Comparison of ENCODE assay signal across 8 cellular contexts in genomic region chr19:2782936-2783780, GRCh38. TPM values are rescaled to one million over a fixed set of nuclear protein-coding genes. Genes with fewer than 3 reads are reported as not detected.
DNase-seq lines count a peak whose midpoint lies in the region; ATAC-seq and TF ChIP-seq lines count a peak whose summit lies in the region.

SGTA (minus strand) TSS chr19:2783273; CDS start chr19:2769068, 14,205 bp downstream.

- peak; percentile 85 for ATAC-seq in activated T-helper 17 cell treated with anti-CD3 and anti-CD28 coated beads, Interleukin-2, amount 50 U/mL, for 72 hours (replicated peaks)
- ATAC-seq in naive thymus-derived CD4-positive, alpha-beta T cell: peak; percentile 73
- peak; percentile 86 to 88 for ATAC-seq in stimulated activated naive B cell treated with anti-CD40 and anti-IgM and Interleukin-4, amounts not matched to agents 10 μg/mL and 1 μg/mL and 100 μg/mL, for 72 hours (replicated peaks)

- DNase-seq in ELF-1 (ENCODE audit: low read depth, low spot score) (peak; percentile 100), GOT3 (lab: John Stamatoyannopoulos, UW) (peak; percentile 94), LNCaP clone FGC (ENCODE audit: low read depth) (peak; percentile 99), RWPE1 (ENCODE audit: low spot score) (peak; percentile 97), fibroblast of lung (ENCODE audit: low read depth in 2 of 2) (peak; percentile 99)
- peak; percentile 82 to 97 (median 95) for DNase-seq in naive thymus-derived CD4-positive, alpha-beta T cell
- peak; percentile 98 for DNase-seq in stimulated activated naive B cell treated with anti-CD40 and anti-IgM and Interleukin-4, amounts not matched to agents 10 μg/mL and 1 μg/mL and 100 μg/mL, for 72 hours

- H4K20me1 ChIP-seq in fibroblast of lung (ENCODE audit: control insufficient read depth, extremely low read depth, insufficient read depth, low read length): no peaks in the 10 kb centered on the region

- no peaks in the 10 kb centered on the region for H3K36me3 ChIP-seq in fibroblast of lung (ENCODE audit: control insufficient read depth, insufficient read depth, low read length)
- H3K36me3 ChIP-seq in naive thymus-derived CD4-positive, alpha-beta T cell (ENCODE audit: control insufficient read depth in 2 of 3, insufficient read depth in 3 of 3, low read length in 3 of 3): peaks cover 0 to 9% (median 0%) of the 10 kb centered on the region in 3 experiments

- no peaks in the 10 kb centered on the region for H3K9me3 Mint-ChIP-seq in activated T-helper 17 cell treated with anti-CD3 and anti-CD28 coated beads, Interleukin-2, amount 50 U/mL, for 72 hours
- no peaks in the 10 kb centered on the region for H3K9me3 Mint-ChIP-seq in naive thymus-derived CD4-positive, alpha-beta T cell
- H3K9me3 Mint-ChIP-seq in stimulated activated naive B cell treated with anti-CD40 and anti-IgM and Interleukin-4, amounts not matched to agents 10 μg/mL and 1 μg/mL and 100 μg/mL, for 72 hours: no peaks in the 10 kb centered on the region

- H3K4me1 ChIP-seq in fibroblast of lung (ENCODE audit: control insufficient read depth, extremely low read depth, insufficient read depth, low read length): peaks cover 8% of the 10 kb centered on the region
- H3K4me1 ChIP-seq in naive thymus-derived CD4-positive, alpha-beta T cell (ENCODE audit: control insufficient read depth in 2 of 2, insufficient read depth in 2 of 2, low read length in 2 of 2): peaks cover 33 to 35% of the 10 kb centered on the region in 2 donors

- peak within 1 kb of the TSS; percentile 74 for H3K27ac Mint-ChIP-seq in activated T-helper 17 cell treated with anti-CD3 and anti-CD28 coated beads, Interleukin-2, amount 50 U/mL, for 72 hours
- H3K27ac Mint-ChIP-seq in naive thymus-derived CD4-positive, alpha-beta T cell: peak within 1 kb of the TSS; percentile 78 to 97 (median 92)
- peak within 1 kb of the TSS; percentile 94 for H3K27ac Mint-ChIP-seq in stimulated activated naive B cell treated with anti-CD40 and anti-IgM and Interleukin-4, amounts not matched to agents 10 μg/mL and 1 μg/mL and 100 μg/mL, for 72 hours

- peaks cover 19% of the 10 kb centered on the region for H3K36me3 Mint-ChIP-seq in activated T-helper 17 cell treated with anti-CD3 and anti-CD28 coated beads, Interleukin-2, amount 50 U/mL, for 72 hours (ENCODE audit: low read depth)
- no peaks in the 10 kb centered on the region for H3K36me3 Mint-ChIP-seq in naive thymus-derived CD4-positive, alpha-beta T cell
- peaks cover 15 to 23% of the 10 kb centered on the region in 2 donors for H3K36me3 Mint-ChIP-seq in stimulated activated naive B cell treated with anti-CD40 and anti-IgM and Interleukin-4, amounts not matched to agents 10 μg/mL and 1 μg/mL and 100 μg/mL, for 72 hours

- H3K4me3 Mint-ChIP-seq in activated T-helper 17 cell treated with anti-CD3 and anti-CD28 coated beads, Interleukin-2, amount 50 U/mL, for 72 hours: peak within 1 kb of the TSS; percentile 85
- peak within 1 kb of the TSS; percentile 83 to 98 (median 88) for H3K4me3 Mint-ChIP-seq in naive thymus-derived CD4-positive, alpha-beta T cell
- H3K4me3 Mint-ChIP-seq in stimulated activated naive B cell treated with anti-CD40 and anti-IgM and Interleukin-4, amounts not matched to agents 10 μg/mL and 1 μg/mL and 100 μg/mL, for 72 hours: peak within 1 kb of the TSS; percentile 90

- TF ChIP-seq CTCF in LNCaP clone FGC (IDR thresholded peaks at IDR 0.05; ENCODE audit: control insufficient read depth, extremely low read depth, insufficient read depth): peak; percentile 40
- peak; percentile 44 for TF ChIP-seq CTCF in RWPE1 (conservative IDR thresholded peaks at IDR 0.05; ENCODE audit: low read depth)
- TF ChIP-seq CTCF in fibroblast of lung (conservative IDR thresholded peaks at IDR 0.05 in 1 of 2, IDR thresholded peaks at IDR 0.05 in 1 of 2; ENCODE audit: low read depth in 1 of 2, low read length in 2 of 2): peak; percentile 36 to 53

- H3K27ac ChIP-seq in RWPE1: peak within 1 kb of the TSS; percentile 79
- H3K27ac ChIP-seq in fibroblast of lung (ENCODE audit: insufficient read depth, low read length): peak within 1 kb of the TSS; percentile 95
- peak within 1 kb of the TSS; percentile 95 for H3K27ac ChIP-seq in naive thymus-derived CD4-positive, alpha-beta T cell (ENCODE audit: low read depth, low read length)

- CTCF ChIA-PET in RWPE1 (lab: Yijun Ruan, JAX): interaction anchor here (1.1 kb wide), 1 partner anchor 135 kb away, joined by 3 read pairs; no protein-coding TSS in a partner anchor
- CTCF ChIA-PET in naive thymus-derived CD4-positive, alpha-beta T cell (lab: Charles Lee): interaction anchor here (0.6 to 1.1 kb wide), 3 partner anchors 42 to 887 kb away, joined by 3 to 7 read pairs (median 4); no protein-coding TSS in a partner anchor

- peaks cover 68% of the 10 kb centered on the region for H3K79me2 ChIP-seq in fibroblast of lung (ENCODE audit: control insufficient read depth, insufficient read depth, low read length)

- H3K27me3 Mint-ChIP-seq in activated T-helper 17 cell treated with anti-CD3 and anti-CD28 coated beads, Interleukin-2, amount 50 U/mL, for 72 hours: no peaks in the 10 kb centered on the region
- no peaks in the 10 kb centered on the region for H3K27me3 Mint-ChIP-seq in naive thymus-derived CD4-positive, alpha-beta T cell
- H3K27me3 Mint-ChIP-seq in stimulated activated naive B cell treated with anti-CD40 and anti-IgM and Interleukin-4, amounts not matched to agents 10 μg/mL and 1 μg/mL and 100 μg/mL, for 72 hours: no peaks in the 10 kb centered on the region

- intact Hi-C loops in naive thymus-derived CD4-positive, alpha-beta T cell (cut with micrococcal nuclease): loop anchor here (1.0 to 10.0 kb wide), 7 partner anchors 36 to 774 kb away; partner anchors contain the start of genes DOHH (in 1 of the 2), DOT1L (in 1 of the 2), FZR1 (in 1 of the 2) and MFSD12 (in 1 of the 2)

- no peaks in the 10 kb centered on the region for H3K27me3 ChIP-seq in fibroblast of lung (ENCODE audit: control insufficient read depth, insufficient read depth, low read length)
- no peaks in the 10 kb centered on the region for H3K27me3 ChIP-seq in naive thymus-derived CD4-positive, alpha-beta T cell (ENCODE audit: control insufficient read depth in 2 of 2, insufficient read depth in 2 of 2, low read length in 2 of 2)

- no peaks in the 10 kb centered on the region for H3K9me3 ChIP-seq in fibroblast of lung (ENCODE audit: control insufficient read depth, insufficient read depth, low read depth, low read length)
- H3K9me3 ChIP-seq in naive thymus-derived CD4-positive, alpha-beta T cell (ENCODE audit: control insufficient read depth in 2 of 3, low read length in 3 of 3): no peaks in the 10 kb centered on the region

- H3K4me2 ChIP-seq in fibroblast of lung (ENCODE audit: extremely low read depth, insufficient read depth, low read length): peak within 1 kb of the TSS; percentile 96

- peak within 1 kb of the TSS; percentile 96 for H3K9ac ChIP-seq in fibroblast of lung (ENCODE audit: insufficient read depth, low read length)

- peaks cover 22% of the 10 kb centered on the region for H3K4me1 Mint-ChIP-seq in activated T-helper 17 cell treated with anti-CD3 and anti-CD28 coated beads, Interleukin-2, amount 50 U/mL, for 72 hours
- peaks cover 29 to 64% (median 51%) of the 10 kb centered on the region in 7 donors for H3K4me1 Mint-ChIP-seq in naive thymus-derived CD4-positive, alpha-beta T cell
- peaks cover 28 to 68% of the 10 kb centered on the region in 2 donors for H3K4me1 Mint-ChIP-seq in stimulated activated naive B cell treated with anti-CD40 and anti-IgM and Interleukin-4, amounts not matched to agents 10 μg/mL and 1 μg/mL and 100 μg/mL, for 72 hours

- H3K4me3 ChIP-seq in LNCaP clone FGC (ENCODE audit: low read depth, low read length): peak within 1 kb of the TSS; percentile 88
- peak within 1 kb of the TSS; percentile 79 to 98 (median 86) for H3K4me3 ChIP-seq in fibroblast of lung (replicated peaks in 1 of 4; ENCODE audit: control extremely low read depth in 1 of 4, insufficient read depth in 1 of 4, low read depth in 3 of 4, low read length in 4 of 4)
- peak within 1 kb of the TSS; percentile 90 for H3K4me3 ChIP-seq in naive thymus-derived CD4-positive, alpha-beta T cell (ENCODE audit: low read length)

- peak within 1 kb of the TSS; percentile 45 for H2AFZ ChIP-seq in fibroblast of lung (ENCODE audit: low read length)

- POLR2A ChIA-PET in RWPE1 (lab: Yijun Ruan, JAX; ENCODE audit: low non-redundant PET): no interaction called here
- POLR2A ChIA-PET in naive thymus-derived CD4-positive, alpha-beta T cell (lab: Charles Lee): interaction anchor here (0.7 to 1.3 kb wide), 5 partner anchors 11 to 76 kb away, joined by 3 to 4 read pairs (median 3); partner anchors contain the start of gene ZNF555

RNA-seq across cellular contexts. Expression of gene SGTA, which starts in this region (rescaled TPM):
- total RNA-seq in activated T-helper 17 cell treated with anti-CD3 and anti-CD28 coated beads, Interleukin-2, amount 50 U/mL, for 72 hours: 10 to 100 TPM; 39.5 to 77.0 TPM
- 24.1 and 26.8 TPM in 2 replicates for total RNA-seq in fibroblast of lung
- 33.4 and 56.0 TPM in 2 replicates for polyA plus RNA-seq in fibroblast of lung
- polyA plus RNA-seq in fibroblast of lung (2012): 40.2 and 61.5 TPM in 2 replicates
- 94.9 and 127 TPM in 2 replicates for polyA minus RNA-seq in fibroblast of lung (ENCODE audit: low replicate concordance)
- 10 to 100 TPM; 32.2 to 47.8 (median 37.9) TPM for total RNA-seq in naive thymus-derived CD4-positive, alpha-beta T cell
- polyA plus RNA-seq in naive thymus-derived CD4-positive, alpha-beta T cell: 10 to 100 TPM; 25.3 to 40.9 TPM

Comparison
In these comparisons a context has a peak if more than half of its experiments do, and no peak if none do; other contexts are left out.
1. Peak in every context shown above with its lines: DNase-seq, ATAC-seq, H3K4me3 ChIP-seq and H3K27ac ChIP-seq.